In the genomic region with DNA sequence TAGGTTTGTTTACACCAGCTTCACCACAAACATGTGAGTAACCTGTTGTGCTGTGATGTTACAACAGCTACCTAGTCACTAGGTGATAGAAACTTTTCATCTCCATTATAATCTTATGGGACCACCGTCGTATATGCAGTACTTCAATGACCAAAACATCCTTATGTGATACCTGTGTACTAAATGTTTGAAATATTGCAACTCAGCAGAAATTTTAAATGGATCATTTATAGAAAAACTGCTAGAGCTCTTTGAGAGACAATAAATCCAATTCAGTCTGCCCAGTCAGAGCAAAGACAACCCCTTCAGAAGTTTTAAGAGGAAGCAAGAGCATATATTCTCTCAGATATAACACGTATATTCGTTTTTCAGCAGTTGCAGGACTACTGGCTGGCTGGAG, we compare ENCODE assay signal across 22 cellular contexts.
DNase-seq lines count a peak whose midpoint lies in the region; ATAC-seq, FAIRE-seq and TF ChIP-seq lines count a peak whose summit lies in the region.
"Had no signal": no experiment of that assay in that cellular context is flagged by ENCODE, and none has a peak within 500 bp of the region (broad histone marks: within the 10 kb centered on the region; RNA-seq: fewer than 3 reads in every experiment).

No MANE protein-coding gene starts in this region.

- no peak for TF ChIP-seq EP300 in K562 (IDR thresholded peaks at IDR 0.05; ENCODE audit: low read length)

- H4K20me1 ChIP-seq in K562 (replicated peaks; ENCODE audit: control insufficient read depth, insufficient read depth, low read length), result no peaks in the 10 kb centered on the region
- H4K20me1 ChIP-seq: BLaER1 had no signal

- H3K36me3 Mint-ChIP-seq in mesothelial cell of epicardium, result peaks cover 4% of the 10 kb centered on the region
- H3K36me3 Mint-ChIP-seq in activated CD4-positive, alpha-beta memory T cell treated with anti-CD3 and anti-CD28 coated beads, Interleukin-2, amount 10 ng/mL, durations not matched to agents 7 days and 5 days (ENCODE audit: low read depth), result no peaks in the 10 kb centered on the region
- H3K36me3 Mint-ChIP-seq: CD4-positive, CD25-positive, alpha-beta regulatory T cell; CD8-positive, alpha-beta T cell had no signal

- CTCF ChIA-PET in K562 (lab: Yijun Ruan, JAX; ENCODE audit: low intra/inter-chr PET ratio), result no interaction called here
- CTCF ChIA-PET in activated CD4-positive, alpha-beta memory T cell treated with anti-CD3 and anti-CD28 coated beads, Interleukin-2, amount 10 ng/mL, durations not matched to agents 7 days and 5 days (lab: Charles Lee), result no interaction called here

- intact Hi-C loops in K562 (cut with micrococcal nuclease) (no loop called here), breast epithelium (cut with DNase I; ENCODE audit: low total_unique reads) (no loop called here)

- H3K9me3 ChIP-seq in K562 (replicated peaks; ENCODE audit: control insufficient read depth, insufficient read depth, low read depth, low read length), result no peaks in the 10 kb centered on the region; the same call in 1 of the 2 replicates
- H3K9me3 ChIP-seq in breast epithelium, result no peaks in the 10 kb centered on the region
- no peaks in the 10 kb centered on the region for H3K9me3 ChIP-seq in WERI-Rb-1 (ENCODE audit: severe bottlenecking)
- H3K9me3 ChIP-seq: Caco-2 had no signal

- no peak overlapping the region for H3K4me3 ChIP-seq in K562
- H3K4me3 ChIP-seq in breast epithelium, result no peak overlapping the region
- no peak overlapping the region for H3K4me3 ChIP-seq in WERI-Rb-1 (ENCODE audit: low read depth, low read length)
- H3K4me3 ChIP-seq: BLaER1, GM12878, GM23338 had no signal

- H3K27ac ChIP-seq in K562 (ENCODE audit: extremely low read depth, low read depth, low read length) (no peak overlapping the region), breast epithelium (no peak overlapping the region), WERI-Rb-1 (no peak overlapping the region)
- H3K27ac ChIP-seq: BLaER1, C4-2B had no signal

- no peak overlapping the region for H3K4me2 ChIP-seq in K562 (ENCODE audit: insufficient read depth, low read length)
- H3K4me2 ChIP-seq: BLaER1, GM23338 had no signal

- H3K27ac Mint-ChIP-seq in mesothelial cell of epicardium, result peak overlapping the region; percentile 58
- H3K27ac Mint-ChIP-seq in activated CD4-positive, alpha-beta memory T cell treated with anti-CD3 and anti-CD28 coated beads, Interleukin-2, amount 10 ng/mL, durations not matched to agents 7 days and 5 days, result no peak overlapping the region
- H3K27ac Mint-ChIP-seq: B cell; CD4-positive, CD25-positive, alpha-beta regulatory T cell; CD8-positive, alpha-beta T cell; GM23338 had no signal

- H3K27me3 ChIP-seq in K562 (ENCODE audit: control insufficient read depth in 2 of 2, insufficient read depth in 2 of 2, low read length in 2 of 2) (peaks cover 6 to 10% of the 10 kb centered on the region in 2 experiments; a peak in 4 of 5 replicates), breast epithelium (no peaks in the 10 kb centered on the region), WERI-Rb-1 (ENCODE audit: insufficient read depth, low read depth, severe bottlenecking) (peaks cover 26% of the 10 kb centered on the region)
- H3K27me3 ChIP-seq: BLaER1 had no signal

- TF ChIP-seq RAD21 in K562 (CRISPR knock-in tag; conservative IDR thresholded peaks at IDR 0.05 in 1 of 2, IDR thresholded peaks at IDR 0.05 in 1 of 2), result no peak

- H2AFZ ChIP-seq in K562 (ENCODE audit: low read depth, low read length), result no peak overlapping the region
- H2AFZ ChIP-seq: GM23338 had no signal

- no peaks in the 10 kb centered on the region; a peak in 1 of 5 replicates for H3K4me1 ChIP-seq in K562 (replicated peaks in 1 of 2; ENCODE audit: control insufficient read depth in 2 of 2, insufficient read depth in 2 of 2, low read length in 2 of 2)
- H3K4me1 ChIP-seq in breast epithelium, result no peaks in the 10 kb centered on the region
- H3K4me1 ChIP-seq: BLaER1 had no signal

- no peak overlapping the region for H3K4me3 Mint-ChIP-seq in mesothelial cell of epicardium
- H3K4me3 Mint-ChIP-seq in activated CD4-positive, alpha-beta memory T cell treated with anti-CD3 and anti-CD28 coated beads, Interleukin-2, amount 10 ng/mL, durations not matched to agents 7 days and 5 days, result no peak overlapping the region
- H3K4me3 Mint-ChIP-seq: B cell; CD4-positive, CD25-positive, alpha-beta regulatory T cell; CD8-positive, alpha-beta T cell; GM23338 had no signal

- POLR2A ChIA-PET in K562 (lab: Yijun Ruan, JAX), result interaction anchor here (1.0 to 1.1 kb wide), 2 partner anchors 9 to 10 kb away, joined by 3 to 7 read pairs; no protein-coding TSS in a partner anchor
- POLR2A ChIA-PET in activated CD4-positive, alpha-beta memory T cell treated with anti-CD3 and anti-CD28 coated beads, Interleukin-2, amount 10 ng/mL, durations not matched to agents 7 days and 5 days (lab: Charles Lee), result no interaction called here

- no peak overlapping the region for H3K9ac ChIP-seq in K562 (ENCODE audit: insufficient read depth in 1 of 2, low read depth in 2 of 2, low read length in 2 of 2)
- H3K9ac ChIP-seq: BLaER1 had no signal

- H3K79me2 ChIP-seq in K562 (ENCODE audit: control insufficient read depth, insufficient read depth, low read length), result no peaks in the 10 kb centered on the region

- H3K9me3 Mint-ChIP-seq in mesothelial cell of epicardium, result peaks cover 6% of the 10 kb centered on the region
- no peaks in the 10 kb centered on the region for H3K9me3 Mint-ChIP-seq in activated CD4-positive, alpha-beta memory T cell treated with anti-CD3 and anti-CD28 coated beads, Interleukin-2, amount 10 ng/mL, durations not matched to agents 7 days and 5 days
- H3K9me3 Mint-ChIP-seq: CD4-positive, CD25-positive, alpha-beta regulatory T cell had no signal

- TF ChIP-seq POLR2A in H54 (IDR thresholded peaks at IDR 0.05; ENCODE audit: low read depth, low read length), result no peak
- TF ChIP-seq POLR2A in K562 (conservative IDR thresholded peaks at IDR 0.05), result no peak
- TF ChIP-seq POLR2A in breast epithelium (IDR thresholded peaks at IDR 0.05), result no peak

- FAIRE-seq in H54 (lab: Jason Lieb, UNC), result peak; percentile 23
- no peak for FAIRE-seq in K562 (lab: Jason Lieb, UNC)
- FAIRE-seq in frontal cortex (lab: Jason Lieb, UNC), result no peak
- FAIRE-seq: GM12878, GM18507 had no signal

- no peak for ATAC-seq in K562
- ATAC-seq: CD8-positive, alpha-beta T cell; GM23338 had no signal

- H3K36me3 ChIP-seq in K562 (ENCODE audit: control insufficient read depth, insufficient read depth, low read length), result no peaks in the 10 kb centered on the region
- no peaks in the 10 kb centered on the region for H3K36me3 ChIP-seq in breast epithelium
- no peaks in the 10 kb centered on the region for H3K36me3 ChIP-seq in WERI-Rb-1
- H3K36me3 ChIP-seq: BLaER1 had no signal

- H3K27me3 Mint-ChIP-seq in mesothelial cell of epicardium (ENCODE audit: low read depth), result no peaks in the 10 kb centered on the region
- H3K27me3 Mint-ChIP-seq in activated CD4-positive, alpha-beta memory T cell treated with anti-CD3 and anti-CD28 coated beads, Interleukin-2, amount 10 ng/mL, durations not matched to agents 7 days and 5 days, result peaks cover 9% of the 10 kb centered on the region

- WGBS in K562 (ENCODE audit: insufficient coverage, low coverage, missing lambda C conversion rate), result 0% methylated on average over 4 of the region's 4 CpGs

- TF ChIP-seq CTCF in K562 (IDR thresholded peaks at IDR 0.05 in 2 of 3, conservative IDR thresholded peaks at IDR 0.05 in 1 of 3; ENCODE audit: insufficient read depth in 2 of 3, low read depth in 1 of 3, low read length in 3 of 3), result no peak
- TF ChIP-seq CTCF in mesothelial cell of epicardium (IDR thresholded peaks at IDR 0.05; ENCODE audit: unreplicated experiment), result no peak
- no peak for TF ChIP-seq CTCF in breast epithelium (IDR thresholded peaks at IDR 0.05)
- no peak for TF ChIP-seq CTCF in WERI-Rb-1 (IDR thresholded peaks at IDR 0.05; ENCODE audit: low read depth, low read length)

- in situ Hi-C loops in K562 (cut with MboI), result no loop called here

- no peaks in the 10 kb centered on the region for H3K9me1 ChIP-seq in K562 (ENCODE audit: control insufficient read depth, insufficient read depth, low read length)

- no TSS peak for BruUV-seq in K562 (replicated peaks; lab: Mats Ljungman, UMichigan)

- DNase-seq in ELR (ENCODE audit: low read depth) (peak; percentile 25), H54 (ENCODE audit: insufficient read length, low spot score) (no peak), K562 (ENCODE audit: extremely low read depth in 1 of 4, low spot score in 3 of 4) (no peak), mesothelial cell of epicardium (ENCODE audit: low spot score in 2 of 2, unreplicated experiment in 2 of 2) (no peak), frontal cortex (ENCODE audit: low spot score in 2 of 2) (no peak), breast epithelium (ENCODE audit: low spot score in 2 of 2) (no peak), WERI-Rb-1 (no peak)
- no peak for DNase-seq in activated CD4-positive, alpha-beta memory T cell treated with anti-CD3 and anti-CD28 coated beads, Interleukin-2, amount 10 ng/mL, durations not matched to agents 7 days and 5 days
- DNase-seq: Caco-2; CD4-positive, CD25-positive, alpha-beta regulatory T cell; CD8-positive, alpha-beta T cell; DMS153; DND-41; GDM1; H7; HCEC 1CT had no signal

- peaks cover 31% of the 10 kb centered on the region for H3K4me1 Mint-ChIP-seq in mesothelial cell of epicardium
- H3K4me1 Mint-ChIP-seq in activated CD4-positive, alpha-beta memory T cell treated with anti-CD3 and anti-CD28 coated beads, Interleukin-2, amount 10 ng/mL, durations not matched to agents 7 days and 5 days, result no peaks in the 10 kb centered on the region
- H3K4me1 Mint-ChIP-seq: B cell; CD4-positive, CD25-positive, alpha-beta regulatory T cell; GM23338 had no signal

TF ChIP-seq in K562, 482 proteins besides CTCF, POLR2A, EP300 and RAD21 (continues in another document):
- TF ChIP-seq MAFF (IDR thresholded peaks at IDR 0.05; ENCODE audit: low read length) (peak; percentile 84), NFYB (IDR thresholded peaks at IDR 0.05; ENCODE audit: extremely low read depth, insufficient read length) (no peak), LCOR (CRISPR knock-in tag; IDR thresholded peaks at IDR 0.05) (no peak), HDAC8 (tag; IDR thresholded peaks at IDR 0.05) (no peak), HSF4 (CRISPR knock-in tag; IDR thresholded peaks at IDR 0.05; ENCODE audit: borderline replicate concordance) (no peak), MAFG (tag; conservative IDR thresholded peaks at IDR 0.05) (peak; percentile 87), ZC3H4 (CRISPR knock-in tag; IDR thresholded peaks at IDR 0.05; ENCODE audit: borderline replicate concordance) (no peak)
- TF ChIP-seq, protein P1, sequence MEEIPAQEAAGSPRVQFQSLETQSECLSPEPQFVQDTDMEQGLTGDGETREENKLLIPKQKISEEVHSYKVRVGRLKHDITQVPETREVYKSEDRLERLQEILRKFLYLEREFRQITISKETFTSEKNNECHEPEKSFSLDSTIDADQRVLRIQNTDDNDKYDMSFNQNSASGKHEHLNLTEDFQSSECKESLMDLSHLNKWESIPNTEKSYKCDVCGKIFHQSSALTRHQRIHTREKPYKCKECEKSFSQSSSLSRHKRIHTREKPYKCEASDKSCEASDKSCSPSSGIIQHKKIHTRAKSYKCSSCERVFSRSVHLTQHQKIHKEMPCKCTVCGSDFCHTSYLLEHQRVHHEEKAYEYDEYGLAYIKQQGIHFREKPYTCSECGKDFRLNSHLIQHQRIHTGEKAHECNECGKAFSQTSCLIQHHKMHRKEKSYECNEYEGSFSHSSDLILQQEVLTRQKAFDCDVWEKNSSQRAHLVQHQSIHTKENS (CRISPR knock-in tag; IDR thresholded peaks at IDR 0.05), result no peak
